In the genomic region with DNA sequence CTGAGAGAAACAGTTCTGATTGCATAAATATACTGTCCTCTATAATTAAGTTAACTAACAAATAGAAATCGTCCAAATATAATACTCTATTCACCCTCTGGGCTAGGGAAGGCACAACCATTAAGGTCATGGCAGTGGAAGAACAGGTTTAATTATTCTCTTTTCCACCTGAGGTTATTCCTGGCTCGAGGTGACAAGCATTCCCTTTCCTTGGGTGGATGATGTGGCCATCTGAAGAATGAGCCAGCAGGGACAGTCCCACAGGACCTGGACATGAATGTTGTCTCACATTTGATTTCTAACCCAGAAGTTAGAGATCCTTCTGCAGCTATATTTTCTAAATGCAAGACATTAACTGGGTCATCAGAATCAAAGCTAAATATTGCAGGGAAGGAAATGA, we compare ENCODE assay signal across 17 cellular contexts. TPM values are rescaled to one million over a fixed set of nuclear protein-coding genes. Genes with fewer than 3 reads are reported as not detected.
A peak's percentile ranks its signal among the peaks of the same experiment; 100 is the strongest.
DNase-seq lines count a peak whose midpoint lies in the region; ATAC-seq and TF ChIP-seq lines count a peak whose summit lies in the region.
"Had no signal": no experiment of that assay in that cellular context is flagged by ENCODE, and none has a peak within 500 bp of the region (broad histone marks: within the 10 kb centered on the region; RNA-seq: fewer than 3 reads in every experiment).

No MANE protein-coding gene starts in this region.

- ATAC-seq in GM18511 (IDR thresholded peaks at IDR 0.05; ENCODE audit: unreplicated experiment): no peak
- ATAC-seq in GM21367 (IDR thresholded peaks at IDR 0.05; ENCODE audit: unreplicated experiment): no peak
- ATAC-seq: A549, K562 had no signal

- TF ChIP-seq CTCF in epithelial cell of esophagus (IDR thresholded peaks at IDR 0.05; ENCODE audit: insufficient read depth, low read depth, low read length, missing control alignments): no peak

- DNase-seq in G401 (ENCODE audit: low spot score) (peak; percentile 16), NCI-H1417 treated with DMSO at 0.1 percent for 48 hours (lab: John Stamatoyannopoulos, UW) (peak; percentile 5), epithelial cell of esophagus (ENCODE audit: low read depth) (peak; percentile 17), H4 (ENCODE audit: low spot score) (no peak)
- DNase-seq: AML-193; CD4-positive, alpha-beta T cell; DMS153; DMS79; GF-D8; H7; IMR-90 had no signal

- in situ Hi-C loops in G401 (cut with HindIII; ENCODE audit: low sequenced_read_pairs): no loop called here

- no peak overlapping the region for H3K4me3 ChIP-seq in epithelial cell of esophagus (ENCODE audit: low read length)
- H3K4me3 ChIP-seq: A549, GM23248, K562 had no signal

RNA-seq across cellular contexts. Expression of a gene that starts 5.5 kb away (rescaled TPM):
- total RNA-seq in G401 (2014; rRNA removed; shearing (Covaris generic)): not detected in 2 replicates
- not detected in 2 replicates for total RNA-seq in H4 (2014; rRNA removed; shearing (Covaris generic))
- total RNA-seq: CD4-positive, alpha-beta T cell; Daoy; GM23248; H7; IMR-90; K562 had no signal

RNA-seq across cellular contexts. Expression of a gene that starts 27.9 kb away (rescaled TPM):
- total RNA-seq in G401 (2014; rRNA removed; shearing (Covaris generic)): not detected in 2 replicates
- not detected in 2 replicates for total RNA-seq in H4 (2014; rRNA removed; shearing (Covaris generic))
- total RNA-seq: CD4-positive, alpha-beta T cell; Daoy; GM23248; H7; IMR-90; K562 had no signal
